In the genomic region with DNA sequence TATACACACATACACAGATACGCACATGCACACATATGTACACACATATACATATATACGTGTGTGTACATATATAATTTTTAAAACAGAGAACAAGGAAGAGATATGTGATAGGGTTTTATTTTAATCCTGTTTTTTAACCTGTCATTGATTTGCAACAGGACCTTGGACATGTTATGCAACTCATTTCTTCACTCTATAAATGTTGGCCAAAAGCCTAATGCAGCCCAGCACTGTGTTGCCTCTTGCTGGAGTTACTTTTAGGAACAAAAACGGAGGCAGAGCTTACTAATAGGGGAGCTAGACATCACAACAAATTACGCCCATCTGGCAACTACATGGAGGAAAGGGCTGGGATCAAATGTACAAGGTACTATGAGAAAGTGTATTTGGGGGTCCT, we compare ENCODE assay signal across 1 cellular context.
A peak's percentile ranks its signal among the peaks of the same experiment; 100 is the strongest.
TF ChIP-seq lines count a peak whose summit lies in the region.

No MANE protein-coding gene starts in this region.

TF ChIP-seq in HepG2, 621 proteins besides CTCF, POLR2A, EP300 and RAD21 (continued from another document):
- TF ChIP-seq HNF4A (CRISPR knock-in tag; IDR thresholded peaks at IDR 0.05) (peak; percentile 71), CEBPG (CRISPR knock-in tag; IDR thresholded peaks at IDR 0.05) (peak; percentile 47; the same call in 1 of the 2 replicates), ATF7-NPFF (CRISPR knock-in tag; IDR thresholded peaks at IDR 0.05; ENCODE audit: low read depth) (no peak)
- TF ChIP-seq, protein P1, sequence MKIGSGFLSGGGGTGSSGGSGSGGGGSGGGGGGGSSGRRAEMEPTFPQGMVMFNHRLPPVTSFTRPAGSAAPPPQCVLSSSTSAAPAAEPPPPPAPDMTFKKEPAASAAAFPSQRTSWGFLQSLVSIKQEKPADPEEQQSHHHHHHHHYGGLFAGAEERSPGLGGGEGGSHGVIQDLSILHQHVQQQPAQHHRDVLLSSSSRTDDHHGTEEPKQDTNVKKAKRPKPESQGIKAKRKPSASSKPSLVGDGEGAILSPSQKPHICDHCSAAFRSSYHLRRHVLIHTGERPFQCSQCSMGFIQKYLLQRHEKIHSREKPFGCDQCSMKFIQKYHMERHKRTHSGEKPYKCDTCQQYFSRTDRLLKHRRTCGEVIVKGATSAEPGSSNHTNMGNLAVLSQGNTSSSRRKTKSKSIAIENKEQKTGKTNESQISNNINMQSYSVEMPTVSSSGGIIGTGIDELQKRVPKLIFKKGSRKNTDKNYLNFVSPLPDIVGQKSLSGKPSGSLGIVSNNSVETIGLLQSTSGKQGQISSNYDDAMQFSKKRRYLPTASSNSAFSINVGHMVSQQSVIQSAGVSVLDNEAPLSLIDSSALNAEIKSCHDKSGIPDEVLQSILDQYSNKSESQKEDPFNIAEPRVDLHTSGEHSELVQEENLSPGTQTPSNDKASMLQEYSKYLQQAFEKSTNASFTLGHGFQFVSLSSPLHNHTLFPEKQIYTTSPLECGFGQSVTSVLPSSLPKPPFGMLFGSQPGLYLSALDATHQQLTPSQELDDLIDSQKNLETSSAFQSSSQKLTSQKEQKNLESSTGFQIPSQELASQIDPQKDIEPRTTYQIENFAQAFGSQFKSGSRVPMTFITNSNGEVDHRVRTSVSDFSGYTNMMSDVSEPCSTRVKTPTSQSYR (CRISPR knock-in tag; IDR thresholded peaks at IDR 0.05; ENCODE audit: borderline replicate concordance) = no peak
